ENCODE assay signal across 14 cellular contexts in the genomic region with DNA sequence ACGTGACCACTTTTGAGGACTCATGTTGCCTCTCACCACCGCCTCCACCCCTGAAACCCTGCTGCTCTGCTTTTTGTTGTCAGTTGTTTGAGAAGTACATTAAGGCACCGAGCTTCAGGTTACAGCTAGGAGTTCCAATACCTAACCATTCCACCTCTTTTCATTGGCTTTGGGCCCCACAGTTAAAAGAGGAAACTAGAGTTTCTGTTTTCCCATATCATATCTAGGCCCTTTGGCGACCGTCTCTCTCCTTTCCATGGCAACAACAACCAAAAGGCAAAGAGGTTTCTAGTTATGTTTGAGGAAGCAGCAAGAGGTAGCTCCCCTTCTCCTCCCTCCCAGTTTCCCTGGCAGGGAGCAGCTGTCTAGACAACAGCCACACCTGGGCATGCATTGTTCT. TPM values are rescaled to one million over a fixed set of nuclear protein-coding genes. Genes with fewer than 3 reads are reported as not detected.
A peak's percentile ranks its signal among the peaks of the same experiment; 100 is the strongest.
DNase-seq lines count a peak whose midpoint lies in the region; TF ChIP-seq lines count a peak whose summit lies in the region.
"Had no signal": no experiment of that assay in that cellular context is flagged by ENCODE, and none has a peak within 500 bp of the region (broad histone marks: within the 10 kb centered on the region; RNA-seq: fewer than 3 reads in every experiment).

No MANE protein-coding gene starts in this region.

- no peak for TF ChIP-seq CTCF in OCI-LY7 (conservative IDR thresholded peaks at IDR 0.05; ENCODE audit: low read length)
- no peak for TF ChIP-seq CTCF in GM13976 (IDR thresholded peaks at IDR 0.05; ENCODE audit: borderline replicate concordance, control extremely low read depth, extremely low read depth, insufficient read depth, missing control alignments)
- no peak for TF ChIP-seq CTCF in nephron progenitor cell (IDR thresholded peaks at IDR 0.05)

- H3K79me2 ChIP-seq in OCI-LY7 (ENCODE audit: insufficient read depth, low read depth, low read length), result no peaks in the 10 kb centered on the region
- H3K79me2 ChIP-seq in mesendoderm (ENCODE audit: control insufficient read depth, insufficient read depth, low read length), result no peaks in the 10 kb centered on the region

- intact Hi-C loops in OCI-LY7 (cut with micrococcal nuclease; ENCODE audit: unreplicated experiment), result no loop called here

- no peak overlapping the region for H3K56ac ChIP-seq in mesendoderm (ENCODE audit: low read length)

- peaks cover 38% of the 10 kb centered on the region for H3K27me3 Mint-ChIP-seq in nephron progenitor cell (ENCODE audit: low read depth, poor library complexity)

- no peak overlapping the region for H3K18ac ChIP-seq in mesendoderm (ENCODE audit: low read length)

- no peaks in the 10 kb centered on the region for H4K20me1 ChIP-seq in OCI-LY7 (ENCODE audit: insufficient read depth, low read length)

- no peaks in the 10 kb centered on the region for H3K36me3 Mint-ChIP-seq in nephron progenitor cell (ENCODE audit: low read depth)

- H3K4me3 Mint-ChIP-seq in nephron progenitor cell, result no peak overlapping the region
- H3K4me3 Mint-ChIP-seq: endodermal cell, nephron had no signal

- H2BK5ac ChIP-seq in mesendoderm (ENCODE audit: low read length), result no peak overlapping the region

- H3K9ac ChIP-seq in HUES48 (ENCODE audit: low read depth, low read length) (no peak overlapping the region), mesendoderm (ENCODE audit: low read length) (no peak overlapping the region)

- no peak overlapping the region for H2BK15ac ChIP-seq in mesendoderm (replicated peaks; ENCODE audit: low read depth)

- H2AFZ ChIP-seq in OCI-LY7 (ENCODE audit: low read length), result peak overlapping the region; percentile 24; the same call in 1 of the 2 replicates

- H3K9me3 Mint-ChIP-seq in nephron progenitor cell, result no peaks in the 10 kb centered on the region
- H3K9me3 Mint-ChIP-seq: endodermal cell, nephron had no signal

- WGBS in mesendoderm (ENCODE audit: extremely low coverage, insufficient coverage, low lambda C conversion rate), result no CpG with 5 or more reads among the region's 5 CpGs

- H3K4me1 ChIP-seq in HUES48 (ENCODE audit: control insufficient read depth, insufficient read depth, low read length) (peaks cover 12% of the 10 kb centered on the region), OCI-LY7 (ENCODE audit: insufficient read depth, low read length, poor library complexity, severe bottlenecking) (no peaks in the 10 kb centered on the region), mesendoderm (ENCODE audit: control insufficient read depth, low read depth, low read length) (peaks cover 8% of the 10 kb centered on the region)

- H3K36me3 ChIP-seq in HUES48 (ENCODE audit: control insufficient read depth, insufficient read depth, low read length) (no peaks in the 10 kb centered on the region), OCI-LY7 (ENCODE audit: insufficient read depth, low read length) (no peaks in the 10 kb centered on the region), mesendoderm (ENCODE audit: control insufficient read depth, insufficient read depth, low read length) (no peaks in the 10 kb centered on the region)
- H3K36me3 ChIP-seq: thoracic aorta had no signal

- no peak overlapping the region for H2BK120ac ChIP-seq in mesendoderm (ENCODE audit: low read depth, low read length)

- DNase-seq in NCI-H2029 (lab: John Stamatoyannopoulos, UW) (peak; percentile 87), OCI-LY7 (ENCODE audit: low spot score) (no peak), mesendoderm (peak; percentile 84), caudate nucleus (lab: John Stamatoyannopoulos, UW) (no peak), GM13976 (ENCODE audit: low spot score) (no peak), nephron progenitor cell (no peak)
- DNase-seq in stimulated activated CD4-positive, alpha-beta T cell treated with anti-CD3 and anti-CD28 coated beads, Interleukin-2, amount 100 ng/mL, for 24 hours, result no peak
- DNase-seq: activated effector memory CD4-positive, alpha-beta T cell treated with Interleukin-2 at 50 U/mL for 16 hours; C1 segment of cervical spinal cord; endodermal cell; T-helper 1 cell had no signal

- H3K4me3 ChIP-seq in HUES48 (ENCODE audit: low read depth, low read length) (no peak overlapping the region), OCI-LY7 (ENCODE audit: low read depth, low read length, poor library complexity, severe bottlenecking) (no peak overlapping the region), mesendoderm (ENCODE audit: low read length) (no peak overlapping the region)
- H3K4me3 ChIP-seq: thoracic aorta had no signal

- no peak overlapping the region for H3K4ac ChIP-seq in mesendoderm (ENCODE audit: low read depth, low read length)

- CTCF ChIA-PET in OCI-LY7 (lab: Charles Lee; ENCODE audit: unreplicated experiment), result interaction anchor here (1.4 kb wide), 1 partner anchor 12 kb away, joined by 3 read pairs; no protein-coding TSS in a partner anchor

- H4K5ac ChIP-seq in mesendoderm (ENCODE audit: low read length), result no peak overlapping the region

- no peak overlapping the region for H3K23ac ChIP-seq in mesendoderm (ENCODE audit: low read length)

- peaks cover 26% of the 10 kb centered on the region for H3K27me3 ChIP-seq in HUES48 (ENCODE audit: control insufficient read depth, insufficient read depth, low read length)
- H3K27me3 ChIP-seq in mesendoderm (ENCODE audit: insufficient read depth, low read length, poor library complexity), result peaks cover 2% of the 10 kb centered on the region

- no peak overlapping the region for H4K8ac ChIP-seq in mesendoderm (ENCODE audit: low read depth, low read length)

- H3K27ac Mint-ChIP-seq in nephron progenitor cell, result no peak overlapping the region
- H3K27ac Mint-ChIP-seq: endodermal cell had no signal

- H3K4me2 ChIP-seq in OCI-LY7 (ENCODE audit: low read length) (no peak overlapping the region), mesendoderm (ENCODE audit: low read length) (no peak overlapping the region)

- H2AK5ac ChIP-seq in mesendoderm (ENCODE audit: low read length), result no peak overlapping the region

- H3K9me2 ChIP-seq in OCI-LY7 (ENCODE audit: insufficient read depth, low read length), result no peaks in the 10 kb centered on the region

- no peaks in the 10 kb centered on the region for H3K9me3 ChIP-seq in HUES48 (ENCODE audit: control insufficient read depth, insufficient read depth, low read length)
- H3K9me3 ChIP-seq in OCI-LY7 (ENCODE audit: low read length), result no peaks in the 10 kb centered on the region
- H3K9me3 ChIP-seq: thoracic aorta had no signal

- no peaks in the 10 kb centered on the region for H3K79me1 ChIP-seq in mesendoderm (ENCODE audit: low read length)

- H3K27ac ChIP-seq in HUES48 (ENCODE audit: low read depth, low read length) (peak overlapping the region; percentile 2), OCI-LY7 (ENCODE audit: low read depth, low read length, poor library complexity, severe bottlenecking) (no peak overlapping the region), mesendoderm (ENCODE audit: low read depth, low read length) (no peak overlapping the region), caudate nucleus (ENCODE audit: low read depth, low read length) (no peak overlapping the region)
- H3K27ac ChIP-seq: thoracic aorta had no signal

- peaks cover 26% of the 10 kb centered on the region for H3K4me1 Mint-ChIP-seq in nephron progenitor cell

- POLR2A ChIA-PET in OCI-LY7 (lab: Charles Lee), result interaction anchor here (2.4 kb wide), 1 partner anchor 21 kb away, joined by 14 read pairs; the partner anchor contains the start of gene PIAS3

- no TSS peak for BruUV-seq in OCI-LY7 (replicated peaks; lab: Mats Ljungman, UMichigan)

- in situ Hi-C loops in GM13976 (cut with MboI; ENCODE audit: low sequenced_read_pairs, unreplicated experiment), result no loop called here

RNA-seq across cellular contexts. Expression of gene ANKRD35, which starts 5.9 kb away (rescaled TPM):
- total RNA-seq in OCI-LY7 (2014; rRNA removed; shearing (Covaris generic)), result not detected in 2 replicates
- total RNA-seq in OCI-LY7 (2022), result not detected in 2 replicates
- polyA plus RNA-seq in mesendoderm (2013, experiment 1 of 2), result 0.80 TPM
- 0.78 TPM for polyA plus RNA-seq in mesendoderm (2013, experiment 2 of 2)

RNA-seq across cellular contexts. Expression of gene PIAS3, which starts 20.9 kb away (rescaled TPM):
- 7.8 and 9.4 TPM in 2 replicates for total RNA-seq in OCI-LY7 (2014; rRNA removed; shearing (Covaris generic))
- total RNA-seq in OCI-LY7 (2022), result 28.1 and 32.8 TPM in 2 replicates
- polyA plus RNA-seq in mesendoderm (2013, experiment 1 of 2), result 31.2 TPM
- polyA plus RNA-seq in mesendoderm (2013, experiment 2 of 2), result 29.8 TPM

RNA-seq across cellular contexts. Expression of gene ITGA10, which starts 30.1 kb away (rescaled TPM):
- total RNA-seq in OCI-LY7 (2014; rRNA removed; shearing (Covaris generic)), result 0.82 and 1.5 TPM in 2 replicates
- total RNA-seq in OCI-LY7 (2022), result 0.87 and 1.5 TPM in 2 replicates
- polyA plus RNA-seq in mesendoderm (2013, experiment 1 of 2), result 0.11 TPM
- polyA plus RNA-seq in mesendoderm (2013, experiment 2 of 2), result 0.10 TPM

RNA-seq across cellular contexts. Expression of gene NUDT17, which starts 34.3 kb away (rescaled TPM):
- total RNA-seq in OCI-LY7 (2014; rRNA removed; shearing (Covaris generic)), result 10.8 and 16.9 TPM in 2 replicates
- total RNA-seq in OCI-LY7 (2022), result 39.3 and 39.4 TPM in 2 replicates
- polyA plus RNA-seq in mesendoderm (2013, experiment 1 of 2), result 3.1 TPM
- polyA plus RNA-seq in mesendoderm (2013, experiment 2 of 2), result 3.7 TPM

RNA-seq across cellular contexts. Expression of gene PEX11B, which starts 38.7 kb away (rescaled TPM):
- total RNA-seq in OCI-LY7 (2014; rRNA removed; shearing (Covaris generic)), result 18.2 and 19.5 TPM in 2 replicates
- 29.8 and 32.9 TPM in 2 replicates for total RNA-seq in OCI-LY7 (2022)
- 6.8 TPM for polyA plus RNA-seq in mesendoderm (2013, experiment 1 of 2)
- polyA plus RNA-seq in mesendoderm (2013, experiment 2 of 2), result 6.1 TPM

Comparison
In these comparisons a context has a peak if more than half of its experiments do, and no peak if none do; other contexts are left out.
1. DNase-seq: peak in NCI-H2029 (single experiment) and mesendoderm (single experiment); none in OCI-LY7 (single experiment), stimulated activated CD4-positive, alpha-beta T cell treated with anti-CD3 and anti-CD28 coated beads, Interleukin-2, amount 100 ng/mL, for 24 hours (0 of 2), caudate nucleus (0 of 61), GM13976 (single experiment) and nephron progenitor cell (single experiment).